In genomic region chr3:16178628-16178988, GRCh38 we compare ENCODE assay signal across 13 cellular contexts. TPM values are rescaled to one million over a fixed set of nuclear protein-coding genes. Genes with fewer than 3 reads are reported as not detected.
A peak's percentile ranks its signal among the peaks of the same experiment; 100 is the strongest.
DNase-seq lines count a peak whose midpoint lies in the region; ATAC-seq and TF ChIP-seq lines count a peak whose summit lies in the region.
"Had no signal": no experiment of that assay in that cellular context is flagged by ENCODE, and none has a peak within 500 bp of the region (broad histone marks: within the 10 kb centered on the region; RNA-seq: fewer than 3 reads in every experiment).

No MANE protein-coding gene starts in this region.

- H3K4me1 ChIP-seq in IMR-90 (ENCODE audit: control insufficient read depth, insufficient read depth, low read length) (peaks cover 50% of the 10 kb centered on the region), endodermal cell (ENCODE audit: control insufficient read depth, insufficient read depth, low read length) (peaks cover 3% of the 10 kb centered on the region), tibial artery (peaks cover 0 to 59% (median 23%) of the 10 kb centered on the region in 4 donors), thyroid gland (peaks cover 4 to 15% of the 10 kb centered on the region in 2 donors)

- dilution Hi-C loops in IMR-90 (cut with HindIII; ENCODE audit: low sequenced_read_pairs, unreplicated experiment) = no loop called here

- H2AFZ ChIP-seq in IMR-90 (replicated peaks; ENCODE audit: low read length, poor library complexity) = peak overlapping the region; percentile 79

- intact Hi-C loops in IMR-90 (cut with micrococcal nuclease) = loop anchor here (1.0 to 2.0 kb wide), 6 partner anchors 69 to 363 kb away; no protein-coding TSS in a partner anchor
- intact Hi-C loops in tibial artery (cut with DNase I; ENCODE audit: low total_unique reads) = loop anchor here (2.0 to 5.0 kb wide), 2 partner anchors 130 to 361 kb away; no protein-coding TSS in a partner anchor
- intact Hi-C loops in thyroid gland (cut with DNase I) = loop anchor here (10.0 kb wide), 1 partner anchor 364 kb away; no protein-coding TSS in a partner anchor

- H4K8ac ChIP-seq in IMR-90 (ENCODE audit: low read depth in 2 of 2, low read length in 2 of 2) = peak overlapping the region; percentile 54 to 90; a peak in 3 of 4 replicates

- H2BK20ac ChIP-seq in IMR-90 (ENCODE audit: low read depth, low read length) = peak overlapping the region; percentile 96

- peaks cover 60% of the 10 kb centered on the region for H3K9me1 ChIP-seq in IMR-90 (ENCODE audit: insufficient read depth, low read length)

- peaks cover 33% of the 10 kb centered on the region for H3K27me3 Mint-ChIP-seq in activated naive CD4-positive, alpha-beta T cell treated with anti-CD3 and anti-CD28 coated beads, Interleukin-2, amount 10 ng/mL, durations not matched to agents 7 days and 5 days
- peaks cover 34% of the 10 kb centered on the region for H3K27me3 Mint-ChIP-seq in endodermal cell (ENCODE audit: insufficient read depth)

- H3K9me3 Mint-ChIP-seq in activated naive CD4-positive, alpha-beta T cell treated with anti-CD3 and anti-CD28 coated beads, Interleukin-2, amount 50 U/mL, for 72 hours = no peaks in the 10 kb centered on the region
- H3K9me3 Mint-ChIP-seq in activated naive CD4-positive, alpha-beta T cell treated with anti-CD3 and anti-CD28 coated beads, Interleukin-2, amount 10 ng/mL, durations not matched to agents 7 days and 5 days = no peaks in the 10 kb centered on the region
- H3K9me3 Mint-ChIP-seq in endodermal cell = no peaks in the 10 kb centered on the region
- H3K9me3 Mint-ChIP-seq: activated T-cell treated with anti-CD3 and anti-CD28 coated beads, Interleukin-2, amount 50 U/mL, for 24 hours; memory B cell had no signal

- DNase-seq in activated naive CD4-positive, alpha-beta T cell treated with anti-CD3 and anti-CD28 coated beads, Interleukin-2, amount 50 U/mL, for 72 hours (ENCODE audit: low spot score in 2 of 2) = no peak
- no peak for DNase-seq in activated naive CD4-positive, alpha-beta T cell treated with anti-CD3 and anti-CD28 coated beads, Interleukin-2, amount 10 ng/mL, durations not matched to agents 7 days and 5 days
- DNase-seq in IMR-90 = no peak
- no peak for DNase-seq in endodermal cell
- DNase-seq in tibial artery = no peak
- DNase-seq in thyroid gland = no peak
- DNase-seq in activated CD4-positive, alpha-beta T cell treated with anti-CD3 and anti-CD28 coated beads for 48 hours = no peak
- DNase-seq: NCI-H1048 had no signal

- peak overlapping the region; percentile 99 for H4K91ac ChIP-seq in IMR-90 (ENCODE audit: insufficient read depth, low read depth, low read length)

- peak overlapping the region; percentile 72 for H2AK5ac ChIP-seq in IMR-90 (ENCODE audit: low read depth, low read length)

- H2BK15ac ChIP-seq in IMR-90 (ENCODE audit: low read depth, low read length) = peak overlapping the region; percentile 52; the same call in 2 of the 3 replicates

- in situ Hi-C loops in IMR-90 (cut with MboI; ENCODE audit: low sequenced_read_pairs) = no loop called here

- no peak overlapping the region for H3K27ac Mint-ChIP-seq in activated naive CD4-positive, alpha-beta T cell treated with anti-CD3 and anti-CD28 coated beads, Interleukin-2, amount 50 U/mL, for 72 hours
- H3K27ac Mint-ChIP-seq in activated naive CD4-positive, alpha-beta T cell treated with anti-CD3 and anti-CD28 coated beads, Interleukin-2, amount 10 ng/mL, durations not matched to agents 7 days and 5 days = no peak overlapping the region
- no peak overlapping the region for H3K27ac Mint-ChIP-seq in endodermal cell
- H3K27ac Mint-ChIP-seq: activated T-cell treated with anti-CD3 and anti-CD28 coated beads, Interleukin-2, amount 50 U/mL, for 24 hours; memory B cell; progenitor cell of endocrine pancreas had no signal

- H3K4me3 ChIP-seq in IMR-90 (ENCODE audit: insufficient read depth, low read depth, low read length) = no peak overlapping the region; the same call in 1 of the 2 replicates
- no peak overlapping the region for H3K4me3 ChIP-seq in endodermal cell (ENCODE audit: low read length)
- H3K4me3 ChIP-seq in tibial artery = peak overlapping the region; percentile 55 to 63
- H3K4me3 ChIP-seq in thyroid gland (replicated peaks in 1 of 3) = peak overlapping the region in 1 of 3 donors; percentile 27
- H3K4me3 ChIP-seq: body of pancreas had no signal

- H3K9me3 ChIP-seq in IMR-90 (ENCODE audit: control insufficient read depth, insufficient read depth, low read length) (no peaks in the 10 kb centered on the region), endodermal cell (ENCODE audit: control insufficient read depth, low read length) (no peaks in the 10 kb centered on the region), tibial artery (no peaks in the 10 kb centered on the region), thyroid gland (no peaks in the 10 kb centered on the region)
- H3K9me3 ChIP-seq: body of pancreas had no signal

- H3K18ac ChIP-seq in IMR-90 (ENCODE audit: low read depth, low read length) = peak overlapping the region; percentile 5

- H3K4me2 ChIP-seq in IMR-90 (ENCODE audit: low read depth, low read length) = peak overlapping the region; percentile 15; the same call in 1 of the 2 replicates

- peak; percentile 15 to 32 for ATAC-seq in activated naive CD4-positive, alpha-beta T cell treated with anti-CD3 and anti-CD28 coated beads, Interleukin-2, amount 50 U/mL, for 72 hours
- ATAC-seq in IMR-90 (ENCODE audit: low read depth) (no peak), HG02970 (IDR thresholded peaks at IDR 0.05; ENCODE audit: low FRiP score, unreplicated experiment) (no peak)

- H3K27ac ChIP-seq in IMR-90 (ENCODE audit: insufficient read depth, low read length) = peak overlapping the region; percentile 40
- no peak overlapping the region for H3K27ac ChIP-seq in endodermal cell (ENCODE audit: low read depth, low read length)
- peak overlapping the region in 1 of 2 donors; percentile 29 for H3K27ac ChIP-seq in tibial artery
- H3K27ac ChIP-seq in thyroid gland = peak overlapping the region in 1 of 3 donors; percentile 30
- H3K27ac ChIP-seq: body of pancreas had no signal

- H4K20me1 ChIP-seq in IMR-90 (ENCODE audit: insufficient read depth, low read length) = no peaks in the 10 kb centered on the region

- peak overlapping the region; percentile 92 for H2BK120ac ChIP-seq in IMR-90 (ENCODE audit: low read depth, low read length)

- WGBS in IMR-90 (ENCODE audit: extremely low coverage in 2 of 2, insufficient read length in 1 of 2), 2 experiments = 83% methylated on average over 1 of the region's 9 CpGs; no CpG with 5 or more reads in 1 of the 2 experiments
- 64 to 67% methylated on average over 9 of the region's 9 CpGs for WGBS in endodermal cell (ENCODE audit: insufficient coverage in 1 of 2, insufficient read length in 1 of 2), 2 experiments
- 65 to 69% methylated on average over 7 to 9 of the region's 9 CpGs for WGBS in thyroid gland, 2 donors

- H2BK5ac ChIP-seq in IMR-90 (ENCODE audit: low read depth, low read length, poor library complexity, severe bottlenecking) = peak overlapping the region; percentile 95

- H3K23ac ChIP-seq in IMR-90 (ENCODE audit: low read depth, low read length) = peak overlapping the region; percentile 20; the same call in 1 of the 2 replicates

- H3K56ac ChIP-seq in IMR-90 (ENCODE audit: extremely low read depth, insufficient read depth, low read length) = peak overlapping the region; percentile 56; the same call in 1 of the 2 replicates

- H3K9ac ChIP-seq in IMR-90 (ENCODE audit: low read depth, low read length) = peak overlapping the region; percentile 31
- H3K9ac ChIP-seq in endodermal cell (ENCODE audit: extremely low read depth, low read length, poor library complexity, severe bottlenecking) = no peak overlapping the region

- H3K36me3 Mint-ChIP-seq in activated naive CD4-positive, alpha-beta T cell treated with anti-CD3 and anti-CD28 coated beads, Interleukin-2, amount 50 U/mL, for 72 hours = no peaks in the 10 kb centered on the region
- no peaks in the 10 kb centered on the region for H3K36me3 Mint-ChIP-seq in activated naive CD4-positive, alpha-beta T cell treated with anti-CD3 and anti-CD28 coated beads, Interleukin-2, amount 10 ng/mL, durations not matched to agents 7 days and 5 days
- H3K36me3 Mint-ChIP-seq in endodermal cell (ENCODE audit: low read depth) = no peaks in the 10 kb centered on the region
- H3K36me3 Mint-ChIP-seq: memory B cell had no signal

- CTCF ChIA-PET in activated naive CD4-positive, alpha-beta T cell treated with anti-CD3 and anti-CD28 coated beads, Interleukin-2, amount 10 ng/mL, durations not matched to agents 7 days and 5 days (lab: Charles Lee) = interaction anchor here (0.7 to 3.4 kb wide), 13 partner anchors 11 to 976 kb away, joined by 3 to 36 read pairs (median 4); no protein-coding TSS in a partner anchor
- CTCF ChIA-PET in IMR-90 (lab: Yijun Ruan, JAX) = interaction anchor here (0.7 to 2.2 kb wide), 13 partner anchors 11 to 365 kb away, joined by 3 to 21 read pairs (median 4); no protein-coding TSS in a partner anchor

- peak overlapping the region; percentile 48 for H2AK9ac ChIP-seq in IMR-90 (replicated peaks; ENCODE audit: low read depth, low read length, poor library complexity)

- no peaks in the 10 kb centered on the region for H3K4me1 Mint-ChIP-seq in activated naive CD4-positive, alpha-beta T cell treated with anti-CD3 and anti-CD28 coated beads, Interleukin-2, amount 10 ng/mL, durations not matched to agents 7 days and 5 days
- H3K4me1 Mint-ChIP-seq in endodermal cell = peaks cover 9% of the 10 kb centered on the region

- TF ChIP-seq RAD21 in IMR-90 (IDR thresholded peaks at IDR 0.05; ENCODE audit: low read length) = no peak

- BruUV-seq in IMR-90 (replicated peaks; lab: Mats Ljungman, UMichigan) = no TSS peak

- H3K27me3 ChIP-seq in IMR-90 (ENCODE audit: control insufficient read depth, insufficient read depth, low read length) = no peaks in the 10 kb centered on the region
- peaks cover 13% of the 10 kb centered on the region for H3K27me3 ChIP-seq in endodermal cell (ENCODE audit: control insufficient read depth, insufficient read depth, low read length, poor library complexity, severe bottlenecking)
- H3K27me3 ChIP-seq in tibial artery = no peaks in the 10 kb centered on the region
- H3K27me3 ChIP-seq in thyroid gland = no peaks in the 10 kb centered on the region
- H3K27me3 ChIP-seq: body of pancreas had no signal

- TF ChIP-seq CTCF in IMR-90 (conservative IDR thresholded peaks at IDR 0.05; ENCODE audit: low read depth, low read length) (no peak), endodermal cell (conservative IDR thresholded peaks at IDR 0.05) (peak; percentile 2), tibial artery (IDR thresholded peaks at IDR 0.05) (no peak), thyroid gland (IDR thresholded peaks at IDR 0.05) (peak in 1 of 6 experiments; percentile 6)

- peak overlapping the region; percentile 94 for H3K14ac ChIP-seq in IMR-90 (replicated peaks; ENCODE audit: low read depth, low read length)

- H4K5ac ChIP-seq in IMR-90 (ENCODE audit: low read depth, low read length) = peak overlapping the region; percentile 28

- no peak overlapping the region for H3K4me3 Mint-ChIP-seq in activated naive CD4-positive, alpha-beta T cell treated with anti-CD3 and anti-CD28 coated beads, Interleukin-2, amount 10 ng/mL, durations not matched to agents 7 days and 5 days
- no peak overlapping the region for H3K4me3 Mint-ChIP-seq in endodermal cell
- H3K4me3 Mint-ChIP-seq: activated T-cell treated with anti-CD3 and anti-CD28 coated beads, Interleukin-2, amount 50 U/mL, for 24 hours; memory B cell had no signal

- POLR2A ChIA-PET in IMR-90 (lab: Charles Lee; ENCODE audit: unreplicated experiment) = interaction anchor here (1.0 kb wide), 1 partner anchor 89 kb away, joined by 3 read pairs; no protein-coding TSS in a partner anchor

- peak overlapping the region; percentile 91 for H3K4ac ChIP-seq in IMR-90 (ENCODE audit: low read depth, low read length)

- H3K79me1 ChIP-seq in IMR-90 (ENCODE audit: low read depth in 1 of 2, low read length in 2 of 2) = peaks cover 28 to 75% of the 10 kb centered on the region in 2 experiments

- peak; percentile 9; the same call in 1 of the 2 replicates for TF ChIP-seq POLR2A in IMR-90 (IDR thresholded peaks at IDR 0.05; ENCODE audit: low read depth, low read length)
- no peak for TF ChIP-seq POLR2A in thyroid gland (IDR thresholded peaks at IDR 0.05)

- H3K36me3 ChIP-seq in IMR-90 (ENCODE audit: control insufficient read depth, insufficient read depth, low read length) (peaks cover 16% of the 10 kb centered on the region), endodermal cell (ENCODE audit: control insufficient read depth, insufficient read depth, low read length) (no peaks in the 10 kb centered on the region), tibial artery (peaks cover 0 to 59% (median 5%) of the 10 kb centered on the region in 3 donors), thyroid gland (no peaks in the 10 kb centered on the region)

RNA-seq across cellular contexts. Expression of gene GALNT15, which starts 4.1 kb away (rescaled TPM):
- under 1 TPM in 1 of 2 donors, not detected in 1; 0.35 TPM for total RNA-seq in activated naive CD4-positive, alpha-beta T cell treated with anti-CD3 and anti-CD28 coated beads, Interleukin-2, amount 50 U/mL, for 72 hours
- total RNA-seq in IMR-90 (2012; rRNA removed) (14.7 and 19.7 TPM in 2 replicates), endodermal cell (under 1 TPM in 1 of 2 donors, not detected in 1; 0.13 TPM), thyroid gland (100 to 1,000 TPM in 1 of 4 donors, 10 to 100 TPM in 3; 21.3 to 226 (median 49.4) TPM)
- 11.0 and 12.8 TPM in 2 replicates for polyA plus RNA-seq in IMR-90 (2012; rRNA removed)
- polyA plus RNA-seq in IMR-90 (2012; cell fraction: cytosol; rRNA removed) = 8.5 and 15.7 TPM in 2 replicates
- polyA plus RNA-seq in IMR-90 (2012; cell fraction: nucleus; rRNA removed; ENCODE audit: low replicate concordance) = 7.3 and 8.8 TPM in 2 replicates
- 0.11 TPM for polyA plus RNA-seq in endodermal cell (2013, experiment 1 of 2)
- 0.08 TPM for polyA plus RNA-seq in endodermal cell (2013, experiment 2 of 2)

Comparison
In these comparisons a context has a peak if more than half of its experiments do, and no peak if none do; other contexts are left out.
1. ATAC-seq: peak in activated naive CD4-positive, alpha-beta T cell treated with anti-CD3 and anti-CD28 coated beads, Interleukin-2, amount 50 U/mL, for 72 hours (2 of 2); none in IMR-90 (single experiment) and HG02970 (single experiment).
2. H3K4me3 ChIP-seq: peak in tibial artery (2 of 2); none in IMR-90 (single experiment) and endodermal cell (single experiment).
3. RNA of gene GALNT15, which starts 4.1 kb away (total RNA-seq): 21.3 to 226 TPM in thyroid gland and 14.7 to 19.7 TPM in IMR-90; 0.35 TPM in activated naive CD4-positive, alpha-beta T cell treated with anti-CD3 and anti-CD28 coated beads, Interleukin-2, amount 50 U/mL, for 72 hours and 0.13 TPM in endodermal cell; every median in the first group is over 10 times any median in the second.